In genomic region chr10:17673517-17674051, GRCh38 we compare ENCODE assay signal across 11 cellular contexts. TPM values are rescaled to one million over a fixed set of nuclear protein-coding genes. Genes with fewer than 3 reads are reported as not detected.
DNase-seq lines count a peak whose midpoint lies in the region; ATAC-seq, FAIRE-seq and TF ChIP-seq lines count a peak whose summit lies in the region.
"Had no signal": no experiment of that assay in that cellular context is flagged by ENCODE, and none has a peak within 500 bp of the region (broad histone marks: within the 10 kb centered on the region; RNA-seq: fewer than 3 reads in every experiment).

No MANE protein-coding gene starts in this region.

- H3K9me3 Mint-ChIP-seq in astrocyte (ENCODE audit: unreplicated experiment) = no peaks in the 10 kb centered on the region
- H3K9me3 Mint-ChIP-seq: activated naive CD8-positive, alpha-beta T cell treated with anti-CD3 and anti-CD28 coated beads, Interleukin-2, amount 10 ng/mL, durations not matched to agents 7 days and 5 days had no signal

- H3K27me3 Mint-ChIP-seq in astrocyte (ENCODE audit: low read depth, unreplicated experiment) = no peaks in the 10 kb centered on the region
- H3K27me3 Mint-ChIP-seq: activated naive CD8-positive, alpha-beta T cell treated with anti-CD3 and anti-CD28 coated beads, Interleukin-2, amount 10 ng/mL, durations not matched to agents 7 days and 5 days had no signal

- H3K4me2 ChIP-seq in astrocyte (ENCODE audit: low read length) = peak overlapping the region; percentile 76

- no peak overlapping the region for H3K4me3 ChIP-seq in AG09309 (ENCODE audit: control insufficient read depth, low read depth, low read length)
- peak overlapping the region; percentile 31 for H3K4me3 ChIP-seq in astrocyte (ENCODE audit: insufficient read depth, low read depth, low read length)
- H3K4me3 ChIP-seq in lower lobe of right lung = no peak overlapping the region
- H3K4me3 ChIP-seq: skin epidermis had no signal

- TF ChIP-seq CTCF in AG09309 (IDR thresholded peaks at IDR 0.05; ENCODE audit: control insufficient read depth, insufficient read depth, low read depth, low read length, missing control alignments) (no peak), astrocyte (IDR thresholded peaks at IDR 0.05; ENCODE audit: insufficient read depth, low read depth, low read length) (no peak), lower lobe of right lung (IDR thresholded peaks at IDR 0.05) (no peak), GM13977 (IDR thresholded peaks at IDR 0.05; ENCODE audit: extremely low read depth, insufficient read depth, missing control alignments) (no peak)

- H2AFZ ChIP-seq in astrocyte (ENCODE audit: low read depth, low read length) = no peak overlapping the region

- H3K36me3 ChIP-seq in astrocyte (ENCODE audit: insufficient read depth, low read length) = no peaks in the 10 kb centered on the region
- H3K36me3 ChIP-seq in lower lobe of right lung = no peaks in the 10 kb centered on the region

- H3K9me3 ChIP-seq in astrocyte (ENCODE audit: insufficient read depth, low read depth, low read length) (no peaks in the 10 kb centered on the region), lower lobe of right lung (no peaks in the 10 kb centered on the region)

- peak; percentile 50 to 83 for ATAC-seq in lower lobe of right lung
- ATAC-seq in HG03175 (IDR thresholded peaks at IDR 0.05; ENCODE audit: unreplicated experiment) = no peak

- H3K36me3 Mint-ChIP-seq in astrocyte (ENCODE audit: low read depth, unreplicated experiment) = no peaks in the 10 kb centered on the region

- in situ Hi-C loops in GM13977 (cut with MboI; ENCODE audit: low pct_unique_long_range_greater_than_20kb, low sequenced_read_pairs, unreplicated experiment) = loop anchor here (25.0 kb wide), 1 partner anchor 989 kb away; the partner anchor contains the start of genes ARL5B and NSUN6

- intact Hi-C loops in lower lobe of right lung (cut with DNase I) = no loop called here

- H3K27ac Mint-ChIP-seq in astrocyte (ENCODE audit: unreplicated experiment) = peak overlapping the region; percentile 8
- H3K27ac Mint-ChIP-seq: activated naive CD8-positive, alpha-beta T cell treated with anti-CD3 and anti-CD28 coated beads, Interleukin-2, amount 10 ng/mL, durations not matched to agents 7 days and 5 days had no signal

- FAIRE-seq in HTR-8/SVneo (lab: Jason Lieb, UNC) = peak; percentile 90
- peak; percentile 99 for FAIRE-seq in astrocyte (lab: Jason Lieb, UNC)

- H3K4me1 Mint-ChIP-seq in astrocyte (ENCODE audit: low read depth, unreplicated experiment) = peaks cover 51% of the 10 kb centered on the region

- no peaks in the 10 kb centered on the region for H3K27me3 ChIP-seq in astrocyte (ENCODE audit: insufficient read depth, low read length)
- no peaks in the 10 kb centered on the region for H3K27me3 ChIP-seq in lower lobe of right lung (ENCODE audit: low read depth)

- H3K4me3 Mint-ChIP-seq in astrocyte (ENCODE audit: unreplicated experiment) = peak overlapping the region; percentile 18
- H3K4me3 Mint-ChIP-seq: activated naive CD8-positive, alpha-beta T cell treated with anti-CD3 and anti-CD28 coated beads, Interleukin-2, amount 10 ng/mL, durations not matched to agents 7 days and 5 days had no signal

- no peaks in the 10 kb centered on the region for H4K20me1 ChIP-seq in astrocyte (ENCODE audit: insufficient read depth, low read length)

- H3K27ac ChIP-seq in astrocyte (ENCODE audit: low read depth, low read length) = peak overlapping the region; percentile 77
- H3K27ac ChIP-seq in lower lobe of right lung = no peak overlapping the region

- DNase-seq in AG09309 (ENCODE audit: low read depth) = peak; percentile 76
- DNase-seq in HTR-8/SVneo (ENCODE audit: insufficient read length, low spot score) = peak; percentile 67
- DNase-seq in astrocyte (ENCODE audit: low read depth) = peak; percentile 97
- DNase-seq in lower lobe of right lung = no peak
- DNase-seq in amygdala (lab: John Stamatoyannopoulos, UW) = no peak
- no peak for DNase-seq in RPMI8226
- no peak for DNase-seq in GM13977 (ENCODE audit: low spot score)
- DNase-seq: activated naive CD8-positive, alpha-beta T cell treated with anti-CD3 and anti-CD28 coated beads, Interleukin-2, amount 10 ng/mL, durations not matched to agents 7 days and 5 days; NCI-H1048 had no signal

- H3K4me1 ChIP-seq in astrocyte (ENCODE audit: insufficient read depth, low read length) = peaks cover 28% of the 10 kb centered on the region
- peaks cover 10% of the 10 kb centered on the region for H3K4me1 ChIP-seq in lower lobe of right lung

- peak overlapping the region; percentile 55 for H3K9ac ChIP-seq in astrocyte (ENCODE audit: low read length)

- H3K79me2 ChIP-seq in astrocyte (ENCODE audit: insufficient read depth, low read length) = peaks cover 85% of the 10 kb centered on the region

RNA-seq across cellular contexts. Expression of gene STAM, which starts 29.6 kb away (rescaled TPM):
- total RNA-seq in astrocyte (43.0 and 43.4 TPM in 2 replicates), lower lobe of right lung (30.3 TPM)

RNA-seq across cellular contexts. Expression of gene HACD1, which starts 56.4 kb away (rescaled TPM):
- total RNA-seq in astrocyte (81.6 and 87.7 TPM in 2 replicates), lower lobe of right lung (20.4 TPM)

Comparison
In these comparisons a context has a peak if more than half of its experiments do, and no peak if none do; other contexts are left out.
1. DNase-seq: peak in AG09309 (single experiment), HTR-8/SVneo (single experiment) and astrocyte (single experiment); none in lower lobe of right lung (single experiment), amygdala (0 of 56), RPMI8226 (single experiment) and GM13977 (single experiment).